ENCODE assay signal across 35 cellular contexts in genomic region chr17:35322749-35323148, GRCh38. TPM values are rescaled to one million over a fixed set of nuclear protein-coding genes. Genes with fewer than 3 reads are reported as not detected.
"Had no signal": no experiment of that assay in that cellular context is flagged by ENCODE, and none has a peak within 500 bp of the region (broad histone marks: within the 10 kb centered on the region; RNA-seq: fewer than 3 reads in every experiment).

No MANE protein-coding gene starts in this region.

- H3K4me3 ChIP-seq: MG63 had no signal

- H3K36me3 ChIP-seq: MG63 had no signal

- DNase-seq: Karpas-422, MG63, MM.1S, MV-4-11, NCI-H1048, NCI-H1092, NCI-H1092 treated with DMSO at 0.1 percent for 48 hours, NCI-H1105, NCI-H1105 treated with DMSO at 0.1 percent for 48 hours, NCI-H1417, NCI-H1417 treated with DMSO at 0.1 percent for 48 hours, NCI-H1436, NCI-H1436 treated with DMSO at 0.1 percent for 48 hours, NCI-H146, NCI-H1694, NCI-H1694 treated with DMSO at 0.1 percent for 48 hours, NCI-H187, NCI-H187 treated with DMSO at 0.1 percent for 48 hours, NCI-H1930, NCI-H2029, NCI-H2029 treated with DMSO at 0.1 percent for 48 hours, NCI-H2081, NCI-H2081 treated with DMSO at 0.1 percent for 48 hours, NCI-H2107, NCI-H2171, NCI-H2171 treated with DMSO at 0.1 percent for 48 hours, NCI-H2227 treated with DMSO at 0.1 percent for 48 hours, NCI-H226, NCI-H446, NCI-H446 treated with DMSO at 0.1 percent for 48 hours, NCI-H510A, NCI-H510A treated with DMSO at 0.1 percent for 48 hours, NCI-H524, NCI-H524 treated with DMSO at 0.1 percent for 48 hours had no signal

RNA-seq across cellular contexts. Expression of gene SLFN11, which starts 50.7 kb away (rescaled TPM):
- total RNA-seq: MCF 10A had no signal
